ENCODE assay signal across 13 cellular contexts in genomic region chr5:77282337-77283027, GRCh38.
DNase-seq lines count a peak whose midpoint lies in the region; TF ChIP-seq lines count a peak whose summit lies in the region.
"Had no signal": no experiment of that assay in that cellular context is flagged by ENCODE, and none has a peak within 500 bp of the region (broad histone marks: within the 10 kb centered on the region; RNA-seq: fewer than 3 reads in every experiment).

No MANE protein-coding gene starts in this region.

- no peak overlapping the region for H3K9ac ChIP-seq in mammary epithelial cell (ENCODE audit: insufficient read depth, low read length)

- TF ChIP-seq CTCF in C4-2B (conservative IDR thresholded peaks at IDR 0.05) (peak; percentile 37), mammary epithelial cell (conservative IDR thresholded peaks at IDR 0.05 in 1 of 2, IDR thresholded peaks at IDR 0.05 in 1 of 2; ENCODE audit: extremely low read depth in 1 of 2, insufficient read depth in 1 of 2, low read depth in 1 of 2, low read length in 2 of 2) (peak; percentile 23 to 45), Caco-2 (IDR thresholded peaks at IDR 0.05; ENCODE audit: insufficient read depth in 1 of 2, low read depth in 1 of 2, low read length in 1 of 2, severe bottlenecking in 1 of 2, unreplicated experiment in 1 of 2) (peak in 1 of 2 experiments; percentile 7)

- in situ Hi-C loops in mammary epithelial cell (cut with MboI; ENCODE audit: low sequenced_read_pairs in 2 of 2): no loop called here

- H3K4me2 ChIP-seq in mammary epithelial cell (ENCODE audit: insufficient read depth, low read depth, low read length): peak overlapping the region; percentile 57

- H4K20me1 ChIP-seq in mammary epithelial cell (ENCODE audit: insufficient read depth, low read length): no peaks in the 10 kb centered on the region

- peaks cover 13% of the 10 kb centered on the region for H3K4me1 Mint-ChIP-seq in Caco-2 (ENCODE audit: low read depth, unreplicated experiment)
- H3K4me1 Mint-ChIP-seq: central memory CD8-positive, alpha-beta T cell had no signal

- no peaks in the 10 kb centered on the region for H3K9me3 Mint-ChIP-seq in Caco-2 (ENCODE audit: unreplicated experiment)
- H3K9me3 Mint-ChIP-seq: central memory CD8-positive, alpha-beta T cell; T-cell had no signal

- H3K4me3 ChIP-seq in MG63: no peak overlapping the region
- H3K4me3 ChIP-seq in mammary epithelial cell (replicated peaks in 1 of 3; ENCODE audit: insufficient read depth in 1 of 3, low read depth in 2 of 3, low read length in 3 of 3): no peak overlapping the region
- no peak overlapping the region for H3K4me3 ChIP-seq in Caco-2 (ENCODE audit: low read depth, low read length)
- H3K4me3 ChIP-seq: tibial nerve had no signal

- intact Hi-C loops in mammary epithelial cell (cut with micrococcal nuclease): no loop called here
- intact Hi-C loops in Caco-2 (cut with micrococcal nuclease; ENCODE audit: unreplicated experiment): no loop called here

- no peaks in the 10 kb centered on the region for H3K36me3 ChIP-seq in MG63
- H3K36me3 ChIP-seq in mammary epithelial cell (ENCODE audit: insufficient read depth, low read length): no peaks in the 10 kb centered on the region
- no peaks in the 10 kb centered on the region for H3K36me3 ChIP-seq in Caco-2 (ENCODE audit: control insufficient read depth, insufficient read depth, low read length)
- H3K36me3 ChIP-seq: tibial nerve had no signal

- CTCF ChIA-PET in mammary epithelial cell (lab: Charles Lee; ENCODE audit: low non-redundant PET) (no interaction called here), Caco-2 (lab: Charles Lee) (interaction anchor here (0.5 kb wide), 1 partner anchor 144 kb away, joined by 3 read pairs; no protein-coding TSS in a partner anchor)

- POLR2A ChIA-PET in Caco-2 (lab: Charles Lee): no interaction called here

- H3K9me3 ChIP-seq in MG63 (no peaks in the 10 kb centered on the region), mammary epithelial cell (replicated peaks; ENCODE audit: insufficient read depth, low read length) (no peaks in the 10 kb centered on the region), Caco-2 (no peaks in the 10 kb centered on the region)
- H3K9me3 ChIP-seq: tibial nerve had no signal

- no peak overlapping the region for H3K27ac Mint-ChIP-seq in Caco-2 (ENCODE audit: unreplicated experiment)
- H3K27ac Mint-ChIP-seq: T-cell had no signal

- no peak overlapping the region for H3K4me3 Mint-ChIP-seq in Caco-2 (ENCODE audit: unreplicated experiment)
- H3K4me3 Mint-ChIP-seq: central memory CD8-positive, alpha-beta T cell; T-cell had no signal

- H3K27me3 ChIP-seq in MG63: no peaks in the 10 kb centered on the region
- peaks cover 3% of the 10 kb centered on the region for H3K27me3 ChIP-seq in mammary epithelial cell (ENCODE audit: insufficient read depth, low read length)
- H3K27me3 ChIP-seq in Caco-2 (replicated peaks; ENCODE audit: control insufficient read depth, insufficient read depth, low read length): no peaks in the 10 kb centered on the region
- H3K27me3 ChIP-seq: tibial nerve had no signal

- peak overlapping the region; percentile 67 for H2AFZ ChIP-seq in mammary epithelial cell (ENCODE audit: low read depth, low read length)

- peaks cover 1% of the 10 kb centered on the region for H3K27me3 Mint-ChIP-seq in Caco-2 (ENCODE audit: insufficient read depth, unreplicated experiment)

- DNase-seq in MG63 (peak; percentile 87), mammary epithelial cell (peak; percentile 63), medulla oblongata (ENCODE audit: extremely low spot score) (peak; percentile 30), DMS79 (lab: John Stamatoyannopoulos, UW) (no peak), NCI-H187 (lab: John Stamatoyannopoulos, UW) (no peak), Caco-2 (no peak)
- DNase-seq in activated CD4-positive, alpha-beta T cell treated with anti-CD3 and anti-CD28 coated beads, Interleukin-2, amount 50 U/mL, for 1 hour: no peak
- DNase-seq: activated CD8-positive, alpha-beta memory T cell treated with anti-CD3 and anti-CD28 coated beads, Interleukin-2, amount 50 U/mL, for 48 hours; stimulated activated CD4-positive, alpha-beta T cell treated with anti-CD3 and anti-CD28 coated beads, Interleukin-4, amount 100 ng/mL, for 1 hour; T-cell had no signal

- 6% methylated on average over 7 of the region's 11 CpGs for WGBS in mammary epithelial cell (ENCODE audit: low coverage, missing lambda C conversion rate)

- H3K4me1 ChIP-seq in mammary epithelial cell (ENCODE audit: insufficient read depth, low read length) (peaks cover 13% of the 10 kb centered on the region), Caco-2 (no peaks in the 10 kb centered on the region)
- H3K4me1 ChIP-seq: tibial nerve had no signal

- dilution Hi-C loops in mammary epithelial cell (cut with HindIII; ENCODE audit: low sequenced_read_pairs): no loop called here

- H3K27ac ChIP-seq in C4-2B (peak overlapping the region; percentile 37), mammary epithelial cell (ENCODE audit: insufficient read depth, low read depth, low read length) (no peak overlapping the region)
- H3K27ac ChIP-seq: tibial nerve had no signal

- no peaks in the 10 kb centered on the region for H3K36me3 Mint-ChIP-seq in Caco-2 (ENCODE audit: insufficient read depth, unreplicated experiment)
- H3K36me3 Mint-ChIP-seq: T-cell had no signal

- H3K79me2 ChIP-seq in mammary epithelial cell (ENCODE audit: insufficient read depth, low read length): no peaks in the 10 kb centered on the region

- BruUV-seq in mammary epithelial cell (replicated peaks; lab: Mats Ljungman, UMichigan) (no TSS peak), Caco-2 (replicated peaks; lab: Mats Ljungman, UMichigan) (no TSS peak)

Comparison
In these comparisons a context has a peak if more than half of its experiments do, and no peak if none do; other contexts are left out.
1. DNase-seq: peak in MG63 (single experiment), mammary epithelial cell (single experiment) and medulla oblongata (single experiment); none in DMS79 (single experiment), NCI-H187 (0 of 2), Caco-2 (0 of 2) and activated CD4-positive, alpha-beta T cell treated with anti-CD3 and anti-CD28 coated beads, Interleukin-2, amount 50 U/mL, for 1 hour (single experiment).